8 cellular contexts compared by ENCODE assay signal in the genomic region with DNA sequence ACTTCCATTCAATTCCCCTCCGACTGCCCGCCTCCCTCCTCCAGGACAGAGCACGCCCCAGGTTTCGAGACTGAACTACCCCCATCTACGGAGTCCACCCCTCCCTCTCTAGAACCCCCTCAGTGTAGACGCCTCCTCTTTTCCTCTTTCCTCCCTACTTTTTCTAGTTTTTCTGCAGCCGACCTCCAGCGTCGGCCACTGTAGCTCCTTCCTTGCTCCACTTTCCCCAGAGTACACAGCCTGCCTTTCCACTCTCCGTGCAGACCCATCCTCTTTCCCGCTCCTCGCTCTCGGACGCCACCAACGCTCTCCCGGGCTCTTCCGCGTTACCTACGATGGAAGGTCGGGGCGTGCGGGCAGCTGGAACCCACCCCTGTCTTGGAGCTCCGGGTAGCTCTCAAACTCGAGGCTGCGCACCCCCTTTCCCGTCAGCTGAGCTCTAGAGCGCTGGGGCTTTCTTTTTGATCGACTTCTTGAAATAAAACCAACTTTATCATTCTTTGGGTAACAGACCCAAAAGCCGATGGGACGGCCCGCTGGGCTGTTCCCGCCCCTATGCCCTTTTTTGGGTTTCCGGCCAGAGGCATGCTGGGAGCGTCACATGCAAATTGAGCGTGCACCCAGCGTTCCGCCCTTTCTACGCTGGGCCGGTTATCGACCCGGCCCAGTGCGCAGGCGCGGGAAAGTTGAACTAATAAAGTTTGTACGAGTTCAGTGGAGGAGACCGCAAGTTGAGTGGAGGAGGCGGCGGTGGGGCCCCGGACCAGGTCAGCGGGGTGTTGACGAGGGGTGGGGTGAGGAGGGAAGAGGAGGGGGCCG. TPM values are rescaled to one million over a fixed set of nuclear protein-coding genes. Genes with fewer than 3 reads are reported as not detected.
DNase-seq lines count a peak whose midpoint lies in the region; ATAC-seq and TF ChIP-seq lines count a peak whose summit lies in the region.

A gene with protein sequence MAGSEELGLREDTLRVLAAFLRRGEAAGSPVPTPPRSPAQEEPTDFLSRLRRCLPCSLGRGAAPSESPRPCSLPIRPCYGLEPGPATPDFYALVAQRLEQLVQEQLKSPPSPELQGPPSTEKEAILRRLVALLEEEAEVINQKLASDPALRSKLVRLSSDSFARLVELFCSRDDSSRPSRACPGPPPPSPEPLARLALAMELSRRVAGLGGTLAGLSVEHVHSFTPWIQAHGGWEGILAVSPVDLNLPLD (plus strand): TSS at position 633 of the 819 bp plus-strand sequence. CDS start 760 bp downstream, outside the sequence.
A gene with protein sequence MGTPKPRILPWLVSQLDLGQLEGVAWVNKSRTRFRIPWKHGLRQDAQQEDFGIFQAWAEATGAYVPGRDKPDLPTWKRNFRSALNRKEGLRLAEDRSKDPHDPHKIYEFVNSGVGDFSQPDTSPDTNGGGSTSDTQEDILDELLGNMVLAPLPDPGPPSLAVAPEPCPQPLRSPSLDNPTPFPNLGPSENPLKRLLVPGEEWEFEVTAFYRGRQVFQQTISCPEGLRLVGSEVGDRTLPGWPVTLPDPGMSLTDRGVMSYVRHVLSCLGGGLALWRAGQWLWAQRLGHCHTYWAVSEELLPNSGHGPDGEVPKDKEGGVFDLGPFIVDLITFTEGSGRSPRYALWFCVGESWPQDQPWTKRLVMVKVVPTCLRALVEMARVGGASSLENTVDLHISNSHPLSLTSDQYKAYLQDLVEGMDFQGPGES (minus strand): TSS at position 557 of the 819 bp plus-strand sequence. CDS start 1,019 bp downstream, outside the sequence.

- POLR2A ChIA-PET in A673 (lab: Charles Lee; ENCODE audit: low non-redundant PET) = no interaction called here

- H3K27me3 ChIP-seq in A673 (replicated peaks; ENCODE audit: insufficient read depth, low read depth, low read length, poor library complexity) = no peaks in the 10 kb centered on the region
- H3K27me3 ChIP-seq in skeletal muscle satellite cell (ENCODE audit: control insufficient read depth, insufficient read depth, low read length) = no peaks in the 10 kb centered on the region

- H3K4me3 ChIP-seq in A673 (ENCODE audit: low read depth, low read length, poor library complexity, severe bottlenecking) = peak within 1 kb of the TSS; percentile 86
- H3K4me3 ChIP-seq in iPS-18c (ENCODE audit: insufficient read depth, low read depth, low read length) = peak within 1 kb of the TSS; percentile 83
- H3K4me3 ChIP-seq in skeletal muscle satellite cell (ENCODE audit: low read length) = peak within 1 kb of the TSS; percentile 92

- DNase-seq in A673 (ENCODE audit: low spot score) (peak; percentile 97), NCI-H2227 (lab: John Stamatoyannopoulos, UW; ENCODE audit: unreplicated experiment) (peak; percentile 91), T47D (ENCODE audit: low read depth in 1 of 2, low spot score in 1 of 2) (peak; percentile 92 to 95)

- in situ Hi-C loops in T47D (cut with HindIII; ENCODE audit: low pct_unique_long_range_greater_than_20kb, low sequenced_read_pairs) = no loop called here

- intact Hi-C loops in A673 (cut with micrococcal nuclease; ENCODE audit: unreplicated experiment) = no loop called here

- BruUV-seq in A673 (replicated peaks; lab: Mats Ljungman, UMichigan) = no TSS peak

- peak within 1 kb of the TSS; percentile 89 for H3K9ac ChIP-seq in skeletal muscle satellite cell (ENCODE audit: low read depth, low read length)

- H3K9me3 ChIP-seq in A673 (ENCODE audit: low read depth, low read length, poor library complexity, severe bottlenecking) (no peaks in the 10 kb centered on the region), iPS-18c (ENCODE audit: control insufficient read depth, insufficient read depth, low read length) (no peaks in the 10 kb centered on the region), skeletal muscle satellite cell (replicated peaks; ENCODE audit: low read length) (no peaks in the 10 kb centered on the region)

- H3K36me3 ChIP-seq in A673 (ENCODE audit: insufficient read depth, low read length, poor library complexity, severe bottlenecking) = peaks cover 34% of the 10 kb centered on the region
- H3K36me3 ChIP-seq in skeletal muscle satellite cell (ENCODE audit: insufficient read depth, low read length) = peaks cover 27% of the 10 kb centered on the region

- H3K4me2 ChIP-seq in skeletal muscle satellite cell (ENCODE audit: low read length) = peak within 1 kb of the TSS; percentile 95

- peak within 1 kb of the TSS; percentile 83 for H3K27ac ChIP-seq in A673 (ENCODE audit: low read depth, low read length, poor library complexity, severe bottlenecking)
- peak within 1 kb of the TSS; percentile 92 for H3K27ac ChIP-seq in VCaP

- peak; percentile 77 for ATAC-seq in GM18867 (IDR thresholded peaks at IDR 0.05; ENCODE audit: unreplicated experiment)
- peak; percentile 70 for ATAC-seq in HG03097 (IDR thresholded peaks at IDR 0.05; ENCODE audit: low FRiP score, unreplicated experiment)

- TF ChIP-seq CTCF in A673 (conservative IDR thresholded peaks at IDR 0.05; ENCODE audit: low read depth, low read length) (no peak), VCaP (conservative IDR thresholded peaks at IDR 0.05) (no peak)

- CTCF ChIA-PET in A673 (lab: Charles Lee) = no interaction called here

- peaks cover 17% of the 10 kb centered on the region for H3K4me1 ChIP-seq in A673 (ENCODE audit: insufficient read depth, low read length, poor library complexity, severe bottlenecking)
- peaks cover 20% of the 10 kb centered on the region for H3K4me1 ChIP-seq in skeletal muscle satellite cell (ENCODE audit: control insufficient read depth, insufficient read depth, low read length)

RNA-seq across cellular contexts. Expression of the first gene that starts in this region (rescaled TPM):
- total RNA-seq in A673 (2021) = 97.4 and 99.1 TPM in 2 replicates
- 5.3 and 9.0 TPM in 2 replicates for total RNA-seq in skeletal muscle satellite cell (2012; rRNA removed)

RNA-seq across cellular contexts. Expression of the second gene that starts in this region (rescaled TPM):
- total RNA-seq in A673 (2021) = 81.7 and 88.0 TPM in 2 replicates
- total RNA-seq in skeletal muscle satellite cell (2012; rRNA removed) = 36.5 and 38.7 TPM in 2 replicates

Comparison
In these comparisons a context has a peak if more than half of its experiments do, and no peak if none do; other contexts are left out.
1. Peak in every context shown above with its lines: DNase-seq, ATAC-seq, H3K4me3 ChIP-seq and H3K27ac ChIP-seq.